In the genomic region with DNA sequence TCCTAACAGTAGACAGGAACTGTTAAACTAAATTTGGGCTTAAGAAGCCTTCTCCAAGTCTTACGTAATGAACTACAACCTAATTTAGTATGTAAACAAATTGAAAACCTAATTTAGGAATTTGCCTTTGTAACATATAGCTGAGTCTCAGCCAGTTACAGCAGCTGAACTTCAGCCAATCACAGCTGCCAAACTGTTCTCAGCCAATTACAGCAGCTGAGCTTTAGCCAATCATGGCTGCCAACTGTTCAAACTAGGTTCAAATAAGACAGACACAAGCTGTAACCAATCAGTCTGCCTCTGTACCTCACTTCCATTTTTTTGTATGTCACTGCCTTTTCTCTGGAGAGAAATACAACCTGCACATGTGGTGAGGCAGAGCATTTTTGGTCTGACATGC, we compare ENCODE assay signal across 13 cellular contexts.
DNase-seq lines count a peak whose midpoint lies in the region; ATAC-seq, FAIRE-seq and TF ChIP-seq lines count a peak whose summit lies in the region.
"Had no signal": no experiment of that assay in that cellular context is flagged by ENCODE, and none has a peak within 500 bp of the region (broad histone marks: within the 10 kb centered on the region; RNA-seq: fewer than 3 reads in every experiment).

No MANE protein-coding gene starts in this region.

- TF ChIP-seq CTCF in fibroblast of mammary gland (conservative IDR thresholded peaks at IDR 0.05; ENCODE audit: control insufficient read depth, insufficient read depth, low read depth, low read length), result no peak
- TF ChIP-seq CTCF in gastrocnemius medialis (IDR thresholded peaks at IDR 0.05 in 4 of 5, conservative IDR thresholded peaks at IDR 0.05 in 1 of 5), result no peak
- TF ChIP-seq CTCF in mesothelial cell of epicardium (IDR thresholded peaks at IDR 0.05; ENCODE audit: unreplicated experiment), result no peak
- TF ChIP-seq CTCF in kidney (IDR thresholded peaks at IDR 0.05; ENCODE audit: borderline replicate concordance, extremely low read depth, insufficient read depth), result no peak

- peaks cover 5% of the 10 kb centered on the region for H3K27me3 Mint-ChIP-seq in activated CD4-positive, alpha-beta T cell treated with anti-CD3 and anti-CD28 coated beads, Interleukin-2, amount 10 ng/mL, durations not matched to agents 24 days and 14 days
- H3K27me3 Mint-ChIP-seq in activated CD4-positive, alpha-beta memory T cell treated with anti-CD3 and anti-CD28 coated beads for 36 hours, result peaks cover 1% of the 10 kb centered on the region
- peaks cover 20% of the 10 kb centered on the region for H3K27me3 Mint-ChIP-seq in mesothelial cell of epicardium (ENCODE audit: low read depth)

- POLR2A ChIA-PET in activated CD4-positive, alpha-beta memory T cell treated with anti-CD3 and anti-CD28 coated beads for 36 hours (lab: Charles Lee), result interaction anchor here (0.8 kb wide), 2 partner anchors 37 to 102 kb away, joined by 3 read pairs; no protein-coding TSS in a partner anchor

- CTCF ChIA-PET in activated CD4-positive, alpha-beta memory T cell treated with anti-CD3 and anti-CD28 coated beads for 36 hours (lab: Charles Lee), result interaction anchor here (0.7 to 1.7 kb wide), 4 partner anchors 44 to 193 kb away, joined by 3 to 4 read pairs (median 4); no protein-coding TSS in a partner anchor

- ATAC-seq in gastrocnemius medialis, result peak; percentile 57 to 75

- peaks cover 67% of the 10 kb centered on the region for H3K4me1 Mint-ChIP-seq in activated CD4-positive, alpha-beta T cell treated with anti-CD3 and anti-CD28 coated beads, Interleukin-2, amount 10 ng/mL, durations not matched to agents 24 days and 14 days
- H3K4me1 Mint-ChIP-seq in activated CD4-positive, alpha-beta memory T cell treated with anti-CD3 and anti-CD28 coated beads for 36 hours (ENCODE audit: low read depth), result peaks cover 78% of the 10 kb centered on the region
- H3K4me1 Mint-ChIP-seq in mesothelial cell of epicardium, result peaks cover 4% of the 10 kb centered on the region

- in situ Hi-C loops in gastrocnemius medialis (cut with MboI; ENCODE audit: low sequenced_read_pairs in 4 of 4), result no loop called here

- H3K4me3 ChIP-seq in fibroblast of mammary gland (ENCODE audit: control insufficient read depth, low read depth, low read length) (no peak overlapping the region), gastrocnemius medialis (no peak overlapping the region), kidney (ENCODE audit: low read length in 2 of 2) (no peak overlapping the region)
- H3K4me3 ChIP-seq: ascending aorta, uterus had no signal

- H3K27ac Mint-ChIP-seq in activated CD4-positive, alpha-beta T cell treated with anti-CD3 and anti-CD28 coated beads, Interleukin-2, amount 10 ng/mL, durations not matched to agents 24 days and 14 days, result no peak overlapping the region
- no peak overlapping the region for H3K27ac Mint-ChIP-seq in activated CD4-positive, alpha-beta memory T cell treated with anti-CD3 and anti-CD28 coated beads for 36 hours
- H3K27ac Mint-ChIP-seq in mesothelial cell of epicardium, result no peak overlapping the region

- peaks cover 9% of the 10 kb centered on the region for H3K36me3 Mint-ChIP-seq in activated CD4-positive, alpha-beta T cell treated with anti-CD3 and anti-CD28 coated beads, Interleukin-2, amount 10 ng/mL, durations not matched to agents 24 days and 14 days (ENCODE audit: low read depth)
- H3K36me3 Mint-ChIP-seq in activated CD4-positive, alpha-beta memory T cell treated with anti-CD3 and anti-CD28 coated beads for 36 hours, result peaks cover 3% of the 10 kb centered on the region
- H3K36me3 Mint-ChIP-seq in mesothelial cell of epicardium, result no peaks in the 10 kb centered on the region

- no peak overlapping the region for H3K4me3 Mint-ChIP-seq in activated CD4-positive, alpha-beta T cell treated with anti-CD3 and anti-CD28 coated beads, Interleukin-2, amount 10 ng/mL, durations not matched to agents 24 days and 14 days
- no peak overlapping the region for H3K4me3 Mint-ChIP-seq in activated CD4-positive, alpha-beta memory T cell treated with anti-CD3 and anti-CD28 coated beads for 36 hours
- H3K4me3 Mint-ChIP-seq in mesothelial cell of epicardium, result no peak overlapping the region

- H3K9ac ChIP-seq in kidney (ENCODE audit: low read length in 2 of 2), result no peak overlapping the region

- H3K4me1 ChIP-seq in gastrocnemius medialis (peaks cover 26 to 30% of the 10 kb centered on the region in 2 donors), kidney (ENCODE audit: control insufficient read depth in 1 of 2, insufficient read depth in 1 of 2, low read depth in 1 of 2, low read length in 2 of 2) (no peaks in the 10 kb centered on the region)
- H3K4me1 ChIP-seq: ascending aorta, uterus had no signal

- H3K9me3 ChIP-seq in gastrocnemius medialis (no peaks in the 10 kb centered on the region), kidney (ENCODE audit: control insufficient read depth in 1 of 2, low read length in 2 of 2) (no peaks in the 10 kb centered on the region)
- H3K9me3 ChIP-seq: ascending aorta, uterus had no signal

- H3K27ac ChIP-seq in gastrocnemius medialis (peak overlapping the region; percentile 43 to 72 (median 58)), kidney (ENCODE audit: low read depth in 2 of 2, low read length in 2 of 2) (no peak overlapping the region)
- H3K27ac ChIP-seq: ascending aorta, uterus had no signal

- H3K9me3 Mint-ChIP-seq in activated CD4-positive, alpha-beta T cell treated with anti-CD3 and anti-CD28 coated beads, Interleukin-2, amount 10 ng/mL, durations not matched to agents 24 days and 14 days, result peaks cover 6% of the 10 kb centered on the region
- H3K9me3 Mint-ChIP-seq in activated CD4-positive, alpha-beta memory T cell treated with anti-CD3 and anti-CD28 coated beads for 36 hours, result no peaks in the 10 kb centered on the region
- peaks cover 5% of the 10 kb centered on the region for H3K9me3 Mint-ChIP-seq in mesothelial cell of epicardium

- intact Hi-C loops in activated CD4-positive, alpha-beta T cell treated with anti-CD3 and anti-CD28 coated beads, Interleukin-2, amount 10 ng/mL, durations not matched to agents 24 days and 14 days (cut with micrococcal nuclease), result no loop called here
- intact Hi-C loops in gastrocnemius medialis (cut with DNase I; ENCODE audit: low total_unique reads) (loop anchor here (5.0 kb wide), 1 partner anchor 127 kb away; the partner anchor contains the start of genes APIP and PDHX), kidney (cut with DNase I) (no loop called here)
- intact Hi-C loops in activated CD4-positive, alpha-beta memory T cell treated with anti-CD3 and anti-CD28 coated beads for 36 hours (cut with micrococcal nuclease), result loop anchor here (5.0 kb wide), 1 partner anchor 298 kb away; no protein-coding TSS in a partner anchor

- TF ChIP-seq POLR2A in gastrocnemius medialis (IDR thresholded peaks at IDR 0.05), result no peak

- H3K27me3 ChIP-seq in gastrocnemius medialis, result no peaks in the 10 kb centered on the region
- H3K27me3 ChIP-seq: ascending aorta, uterus had no signal

- DNase-seq in activated CD4-positive, alpha-beta T cell treated with anti-CD3 and anti-CD28 coated beads, Interleukin-2, amount 10 ng/mL, durations not matched to agents 24 days and 14 days, result peak; percentile 55
- DNase-seq in activated CD4-positive, alpha-beta T cell treated with anti-CD3 and anti-CD28 coated beads for 1 hour, result no peak
- DNase-seq in NCI-H2171 treated with DMSO at 0.1 percent for 48 hours (lab: John Stamatoyannopoulos, UW), result peak; percentile 66
- peak; percentile 37 for DNase-seq in fibroblast of mammary gland (ENCODE audit: low read depth)
- peak in 1 of 2 donors; percentile 45 for DNase-seq in gastrocnemius medialis
- DNase-seq in activated CD4-positive, alpha-beta memory T cell treated with anti-CD3 and anti-CD28 coated beads for 36 hours, result no peak
- no peak for DNase-seq in mesothelial cell of epicardium (ENCODE audit: low spot score in 2 of 2, unreplicated experiment in 2 of 2)
- no peak for DNase-seq in kidney
- DNase-seq: DND-41; foreskin fibroblast; stimulated activated CD4-positive, alpha-beta T cell treated with anti-CD3 and anti-CD28 coated beads, Interleukin-2, amount 100 ng/mL, for 24 hours; uterus had no signal

- H3K36me3 ChIP-seq in gastrocnemius medialis, result no peaks in the 10 kb centered on the region
- H3K36me3 ChIP-seq in kidney (ENCODE audit: control insufficient read depth in 1 of 2, insufficient read depth in 2 of 2, low read length in 2 of 2), result no peaks in the 10 kb centered on the region
- H3K36me3 ChIP-seq: ascending aorta, uterus had no signal

- no peak for FAIRE-seq in kidney (lab: Jason Lieb, UNC)

Comparison
In these comparisons a context has a peak if more than half of its experiments do, and no peak if none do; other contexts are left out.
1. DNase-seq: peak in activated CD4-positive, alpha-beta T cell treated with anti-CD3 and anti-CD28 coated beads, Interleukin-2, amount 10 ng/mL, durations not matched to agents 24 days and 14 days (single experiment), NCI-H2171 treated with DMSO at 0.1 percent for 48 hours (single experiment) and fibroblast of mammary gland (single experiment); none in activated CD4-positive, alpha-beta T cell treated with anti-CD3 and anti-CD28 coated beads for 1 hour (single experiment), activated CD4-positive, alpha-beta memory T cell treated with anti-CD3 and anti-CD28 coated beads for 36 hours (single experiment), mesothelial cell of epicardium (0 of 2) and kidney (single experiment).
2. H3K27ac ChIP-seq: peak in gastrocnemius medialis (4 of 4); none in kidney (0 of 2).
3. intact Hi-C loops: an anchor here in gastrocnemius medialis (5.0 kb wide) and activated CD4-positive, alpha-beta memory T cell treated with anti-CD3 and anti-CD28 coated beads for 36 hours (5.0 kb wide); none called in activated CD4-positive, alpha-beta T cell treated with anti-CD3 and anti-CD28 coated beads, Interleukin-2, amount 10 ng/mL, durations not matched to agents 24 days and 14 days and kidney.